9 cellular contexts compared by ENCODE assay signal in the genomic region with DNA sequence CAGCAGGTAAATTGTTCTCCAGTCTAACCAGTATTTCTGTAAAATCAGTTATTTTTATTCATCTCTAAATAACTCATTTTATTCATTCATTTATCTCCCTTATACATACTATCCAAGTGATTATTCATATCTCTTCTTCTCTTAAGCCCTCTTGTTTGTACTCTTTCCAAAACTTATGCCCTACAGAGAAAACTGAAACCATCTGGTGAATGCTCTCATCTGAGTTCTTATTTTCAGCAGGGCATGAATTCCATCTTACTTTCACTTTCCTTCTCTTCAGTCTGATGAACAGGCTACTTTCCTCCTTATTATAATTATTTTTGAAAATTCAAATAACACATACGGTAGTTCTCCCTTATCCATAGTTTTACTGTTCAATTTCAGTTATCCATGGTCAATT.
DNase-seq lines count a peak whose midpoint lies in the region; ATAC-seq, FAIRE-seq and TF ChIP-seq lines count a peak whose summit lies in the region.
"Had no signal": no experiment of that assay in that cellular context is flagged by ENCODE, and none has a peak within 500 bp of the region (broad histone marks: within the 10 kb centered on the region; RNA-seq: fewer than 3 reads in every experiment).

No MANE protein-coding gene starts in this region.

- H3K27me3 Mint-ChIP-seq in CD8-positive, alpha-beta memory T cell: peaks cover 0 to 1% of the 10 kb centered on the region in 2 donors

- ATAC-seq in GM21528 (IDR thresholded peaks at IDR 0.05; ENCODE audit: low FRiP score, unreplicated experiment): peak; percentile 79
- no peak for ATAC-seq in GM18520 (IDR thresholded peaks at IDR 0.05; ENCODE audit: unreplicated experiment)

- no peak overlapping the region for H3K27ac ChIP-seq in CD8-positive, alpha-beta memory T cell (ENCODE audit: low read depth, low read length)
- no peak overlapping the region for H3K27ac ChIP-seq in kidney (ENCODE audit: low read depth in 2 of 2, low read length in 2 of 2)

- H3K4me1 ChIP-seq in CD8-positive, alpha-beta memory T cell (ENCODE audit: insufficient read depth, low read length): no peaks in the 10 kb centered on the region
- H3K4me1 ChIP-seq in kidney (ENCODE audit: control insufficient read depth in 1 of 2, insufficient read depth in 1 of 2, low read depth in 1 of 2, low read length in 2 of 2): peaks cover 0 to 3% of the 10 kb centered on the region in 2 donors

- FAIRE-seq in RCC 7860 (lab: Jason Lieb, UNC) (peak; percentile 12), kidney (lab: Jason Lieb, UNC) (peak; percentile 21)
- FAIRE-seq: TTC549 had no signal

- H3K27me3 ChIP-seq in CD8-positive, alpha-beta memory T cell (ENCODE audit: insufficient read depth, low read length, poor library complexity, severe bottlenecking): no peaks in the 10 kb centered on the region

- H3K4me3 Mint-ChIP-seq in CD8-positive, alpha-beta memory T cell: peak overlapping the region in 4 of 7 donors; percentile 12 to 49 (median 35)

- intact Hi-C loops in kidney (cut with DNase I): no loop called here

- no peak overlapping the region for H3K9ac ChIP-seq in kidney (ENCODE audit: low read length in 2 of 2)

- DNase-seq in CD8-positive, alpha-beta memory T cell: no peak
- DNase-seq in RCC 7860 (ENCODE audit: low spot score) (no peak), kidney (no peak), AML-193 (lab: John Stamatoyannopoulos, UW) (no peak), GDM1 (lab: John Stamatoyannopoulos, UW) (no peak), amygdala (lab: John Stamatoyannopoulos, UW) (no peak)

- peak overlapping the region in 3 of 8 donors; percentile 2 to 43 (median 40) for H3K27ac Mint-ChIP-seq in CD8-positive, alpha-beta memory T cell

- H3K36me3 Mint-ChIP-seq in CD8-positive, alpha-beta memory T cell: peaks cover 8 to 16% (median 9%) of the 10 kb centered on the region in 3 donors

- CTCF ChIA-PET in CD8-positive, alpha-beta memory T cell (lab: Charles Lee): no interaction called here

- H3K36me3 ChIP-seq in CD8-positive, alpha-beta memory T cell (ENCODE audit: insufficient read depth, low read length): no peaks in the 10 kb centered on the region
- peaks cover 0 to 5% of the 10 kb centered on the region in 2 donors for H3K36me3 ChIP-seq in kidney (ENCODE audit: control insufficient read depth in 1 of 2, insufficient read depth in 2 of 2, low read length in 2 of 2)

- no peak overlapping the region for H3K4me3 ChIP-seq in CD8-positive, alpha-beta memory T cell (ENCODE audit: low read length)
- H3K4me3 ChIP-seq in kidney (ENCODE audit: low read length in 2 of 2): peak overlapping the region; percentile 9 to 39

- POLR2A ChIA-PET in CD8-positive, alpha-beta memory T cell (lab: Charles Lee): no interaction called here

- H3K9me3 ChIP-seq in CD8-positive, alpha-beta memory T cell (ENCODE audit: low read length): no peaks in the 10 kb centered on the region
- H3K9me3 ChIP-seq in kidney (ENCODE audit: control insufficient read depth in 1 of 2, low read length in 2 of 2): no peaks in the 10 kb centered on the region

- peaks cover 12 to 19% (median 15%) of the 10 kb centered on the region in 3 donors for H3K4me1 Mint-ChIP-seq in CD8-positive, alpha-beta memory T cell

- H3K9me3 Mint-ChIP-seq in CD8-positive, alpha-beta memory T cell: no peaks in the 10 kb centered on the region

- no peak for TF ChIP-seq CTCF in kidney (IDR thresholded peaks at IDR 0.05; ENCODE audit: borderline replicate concordance, extremely low read depth, insufficient read depth)
